Comparison of ENCODE assay signal across 9 cellular contexts in genomic region chr1:26035959-26036755, GRCh38. TPM values are rescaled to one million over a fixed set of nuclear protein-coding genes. Genes with fewer than 3 reads are reported as not detected.
DNase-seq lines count a peak whose midpoint lies in the region; ATAC-seq, FAIRE-seq and TF ChIP-seq lines count a peak whose summit lies in the region.
"Had no signal": no experiment of that assay in that cellular context is flagged by ENCODE, and none has a peak within 500 bp of the region (broad histone marks: within the 10 kb centered on the region; RNA-seq: fewer than 3 reads in every experiment).

No MANE protein-coding gene starts in this region.

- H3K79me2 ChIP-seq in endothelial cell of umbilical vein (ENCODE audit: control insufficient read depth, insufficient read depth, low read length) = no peaks in the 10 kb centered on the region

- no peaks in the 10 kb centered on the region for H3K9me1 ChIP-seq in endothelial cell of umbilical vein (replicated peaks; ENCODE audit: control insufficient read depth, extremely low read depth, insufficient read depth, low read length)

- dilution Hi-C loops in endothelial cell of umbilical vein (cut with MboI; ENCODE audit: extremely low pct_ligation_motif_present, low sequenced_read_pairs) = no loop called here

- H4K20me1 ChIP-seq in endothelial cell of umbilical vein (replicated peaks; ENCODE audit: control insufficient read depth, extremely low read depth, insufficient read depth, low read length) = no peaks in the 10 kb centered on the region

- no peak for TF ChIP-seq POLR2A in endothelial cell of umbilical vein (IDR thresholded peaks at IDR 0.05; ENCODE audit: low read depth, low read length)

- H3K27ac ChIP-seq in endothelial cell of umbilical vein (ENCODE audit: insufficient read depth, low read depth, low read length) = no peak overlapping the region

- CTCF ChIA-PET in endothelial cell of umbilical vein (lab: Charles Lee) = interaction anchor here (0.5 to 4.3 kb wide), 37 partner anchors 8 to 752 kb away, joined by 3 to 151 read pairs (median 6); partner anchors contain the start of genes C1orf232, CEP85, EXTL1 and PAFAH2

- H3K4me3 ChIP-seq in BE2C (ENCODE audit: low read depth, low read length) (peak overlapping the region; percentile 80), endothelial cell of umbilical vein (replicated peaks in 1 of 3; ENCODE audit: insufficient read depth in 1 of 3, low read depth in 1 of 3, low read length in 3 of 3) (peak overlapping the region; percentile 65 to 85 (median 81))

- H3K36me3 ChIP-seq in BE2C = no peaks in the 10 kb centered on the region
- H3K36me3 ChIP-seq in endothelial cell of umbilical vein (ENCODE audit: control insufficient read depth in 2 of 2, extremely low read depth in 1 of 2, insufficient read depth in 2 of 2, low read length in 2 of 2) = no peaks in the 10 kb centered on the region

- FAIRE-seq in endothelial cell of umbilical vein (lab: Jason Lieb, UNC) = peak; percentile 94
- FAIRE-seq: endometrium had no signal

- TF ChIP-seq CTCF in BE2C (IDR thresholded peaks at IDR 0.05; ENCODE audit: low read depth, low read length) (peak; percentile 75), endothelial cell of umbilical vein (IDR thresholded peaks at IDR 0.05; ENCODE audit: extremely low read depth in 1 of 2, insufficient read depth in 1 of 2, low read depth in 1 of 2, low read length in 2 of 2) (peak; percentile 98 to 99)

- peak overlapping the region; percentile 90 for H3K4me2 ChIP-seq in endothelial cell of umbilical vein (ENCODE audit: insufficient read depth, low read length)

- H2AFZ ChIP-seq in endothelial cell of umbilical vein (ENCODE audit: low read depth, low read length) = peak overlapping the region; percentile 99

- peak overlapping the region; percentile 66 for H3K9ac ChIP-seq in endothelial cell of umbilical vein (replicated peaks; ENCODE audit: extremely low read depth, insufficient read depth, low read length)

- H3K9me3 ChIP-seq in BE2C = no peaks in the 10 kb centered on the region
- H3K9me3 ChIP-seq in endothelial cell of umbilical vein (replicated peaks; ENCODE audit: control insufficient read depth, insufficient read depth, low read length) = no peaks in the 10 kb centered on the region

- BruUV-seq in endothelial cell of umbilical vein (replicated peaks; lab: Mats Ljungman, UMichigan) = no TSS peak

- peak; percentile 72 for ATAC-seq in GM18909 (IDR thresholded peaks at IDR 0.05; ENCODE audit: poor library complexity, unreplicated experiment)
- ATAC-seq in HG03175 (IDR thresholded peaks at IDR 0.05; ENCODE audit: unreplicated experiment) = peak; percentile 60

- H3K27me3 ChIP-seq in BE2C = no peaks in the 10 kb centered on the region
- H3K27me3 ChIP-seq in endothelial cell of umbilical vein (ENCODE audit: control insufficient read depth in 2 of 2, insufficient read depth in 2 of 2, low read length in 2 of 2) = peaks cover 0 to 3% of the 10 kb centered on the region in 2 experiments

- no peaks in the 10 kb centered on the region for H3K4me1 ChIP-seq in BE2C
- H3K4me1 ChIP-seq in endothelial cell of umbilical vein (ENCODE audit: control insufficient read depth, extremely low read depth, insufficient read depth, low read length) = peaks cover 15% of the 10 kb centered on the region

- DNase-seq in BE2C = peak; percentile 77
- DNase-seq in NCI-H774 (lab: John Stamatoyannopoulos, UW) = peak; percentile 3
- peak; percentile 97 for DNase-seq in activated CD8-positive, alpha-beta memory T cell treated with anti-CD3 and anti-CD28 coated beads, Interleukin-2, amount 50 U/mL, for 48 hours
- peak; percentile 74 for DNase-seq in endothelial cell of umbilical vein (ENCODE audit: low read depth, low spot score)
- DNase-seq in midbrain (lab: John Stamatoyannopoulos, UW) = peak; percentile 83
- DNase-seq in stimulated activated CD8-positive, alpha-beta memory T cell treated with anti-CD3 and anti-CD28 coated beads, Interleukin-15, amount 100 ng/mL, for 4 hours (ENCODE audit: low read depth in 2 of 2) = peak; percentile 34 to 41

- POLR2A ChIA-PET in endothelial cell of umbilical vein (lab: Charles Lee) = interaction anchor here (0.8 to 1.2 kb wide), 2 partner anchors 66 to 109 kb away, joined by 3 to 4 read pairs; no protein-coding TSS in a partner anchor

- intact Hi-C loops in endothelial cell of umbilical vein (cut with micrococcal nuclease) = loop anchor here (1.0 to 5.0 kb wide), 8 partner anchors 69 to 381 kb away; partner anchors contain the start of gene CEP85

TF ChIP-seq in endothelial cell of umbilical vein, 7 proteins besides CTCF, POLR2A, EP300 and RAD21:
- TF ChIP-seq JUN (IDR thresholded peaks at IDR 0.05; ENCODE audit: borderline replicate concordance, insufficient read depth, insufficient read length, low read depth) (no peak), EZH2 (IDR thresholded peaks at IDR 0.05; ENCODE audit: borderline replicate concordance, low read depth, low read length, severe bottlenecking) (no peak), GATA2 (IDR thresholded peaks at IDR 0.05; ENCODE audit: insufficient read depth, insufficient read length, low read depth, low read length) (no peak), POLR2AphosphoS5 (IDR thresholded peaks at IDR 0.05; ENCODE audit: insufficient read depth, low read depth, low read length) (no peak), FOS (IDR thresholded peaks at IDR 0.05; ENCODE audit: borderline replicate concordance, insufficient read depth, low read length) (no peak)

RNA-seq across cellular contexts. Expression of gene SLC30A2, which starts 9.8 kb away (rescaled TPM):
- polyA plus RNA-seq in BE2C (2012; ENCODE audit: insufficient read depth, insufficient read length, low read depth) = 0.28 TPM
- not detected in 2 replicates for total RNA-seq in endothelial cell of umbilical vein
- not detected in 2 replicates for polyA plus RNA-seq in endothelial cell of umbilical vein
- not detected in 2 replicates for polyA plus RNA-seq in endothelial cell of umbilical vein (2011; cell fraction: cytosol; rRNA removed)
- not detected in 2 replicates for polyA plus RNA-seq in endothelial cell of umbilical vein (2011; cell fraction: nucleus; rRNA removed)
- not detected in 2 replicates for polyA plus RNA-seq in endothelial cell of umbilical vein (2012)
- not detected in 2 replicates for polyA minus RNA-seq in endothelial cell of umbilical vein
- polyA minus RNA-seq in endothelial cell of umbilical vein (2011; cell fraction: cytosol; rRNA and poly(A)+ RNA removed) = not detected
- not detected in 2 replicates for polyA minus RNA-seq in endothelial cell of umbilical vein (2011; cell fraction: nucleus; rRNA and poly(A)+ RNA removed)

RNA-seq across cellular contexts. Expression of gene EXTL1, which starts 14.6 kb away (rescaled TPM):
- not detected for polyA plus RNA-seq in BE2C (2012; ENCODE audit: insufficient read depth, insufficient read length, low read depth)
- not detected in 2 replicates for total RNA-seq in endothelial cell of umbilical vein
- not detected in 2 replicates for polyA plus RNA-seq in endothelial cell of umbilical vein
- 0.01 TPM in 1 of 2 replicates, not detected in the other for polyA plus RNA-seq in endothelial cell of umbilical vein (2011; cell fraction: cytosol; rRNA removed)
- 0.05 and 0.08 TPM in 2 replicates for polyA plus RNA-seq in endothelial cell of umbilical vein (2011; cell fraction: nucleus; rRNA removed)
- 0.07 and 0.63 TPM in 2 replicates for polyA plus RNA-seq in endothelial cell of umbilical vein (2012)
- polyA minus RNA-seq in endothelial cell of umbilical vein = not detected in 2 replicates
- polyA minus RNA-seq in endothelial cell of umbilical vein (2011; cell fraction: cytosol; rRNA and poly(A)+ RNA removed) = not detected
- polyA minus RNA-seq in endothelial cell of umbilical vein (2011; cell fraction: nucleus; rRNA and poly(A)+ RNA removed) = 0.10 TPM in 1 of 2 replicates, not detected in the other

RNA-seq across cellular contexts. Expression of gene TRIM63, which starts 31.3 kb away (rescaled TPM):
- not detected for polyA plus RNA-seq in BE2C (2012; ENCODE audit: insufficient read depth, insufficient read length, low read depth)
- not detected in 2 replicates for total RNA-seq in endothelial cell of umbilical vein
- polyA plus RNA-seq in endothelial cell of umbilical vein = not detected in 2 replicates
- not detected in 2 replicates for polyA plus RNA-seq in endothelial cell of umbilical vein (2011; cell fraction: cytosol; rRNA removed)
- not detected in 2 replicates for polyA plus RNA-seq in endothelial cell of umbilical vein (2011; cell fraction: nucleus; rRNA removed)
- not detected in 2 replicates for polyA plus RNA-seq in endothelial cell of umbilical vein (2012)
- not detected in 2 replicates for polyA minus RNA-seq in endothelial cell of umbilical vein
- polyA minus RNA-seq in endothelial cell of umbilical vein (2011; cell fraction: cytosol; rRNA and poly(A)+ RNA removed) = not detected
- polyA minus RNA-seq in endothelial cell of umbilical vein (2011; cell fraction: nucleus; rRNA and poly(A)+ RNA removed) = not detected in 2 replicates

RNA-seq across cellular contexts. Expression of gene PAFAH2, which starts 38.3 kb away (rescaled TPM):
- 6.9 TPM for polyA plus RNA-seq in BE2C (2012; ENCODE audit: insufficient read depth, insufficient read length, low read depth)
- total RNA-seq in endothelial cell of umbilical vein = 5.0 and 6.9 TPM in 2 replicates
- 5.0 and 6.0 TPM in 2 replicates for polyA plus RNA-seq in endothelial cell of umbilical vein
- polyA plus RNA-seq in endothelial cell of umbilical vein (2011; cell fraction: cytosol; rRNA removed) = 5.8 and 6.1 TPM in 2 replicates
- 5.5 and 5.6 TPM in 2 replicates for polyA plus RNA-seq in endothelial cell of umbilical vein (2011; cell fraction: nucleus; rRNA removed)
- polyA plus RNA-seq in endothelial cell of umbilical vein (2012) = 4.0 and 4.4 TPM in 2 replicates
- 8.6 and 9.8 TPM in 2 replicates for polyA minus RNA-seq in endothelial cell of umbilical vein
- polyA minus RNA-seq in endothelial cell of umbilical vein (2011; cell fraction: cytosol; rRNA and poly(A)+ RNA removed) = 6.3 TPM
- polyA minus RNA-seq in endothelial cell of umbilical vein (2011; cell fraction: nucleus; rRNA and poly(A)+ RNA removed) = 2.3 and 2.4 TPM in 2 replicates

Comparison
In these comparisons a context has a peak if more than half of its experiments do, and no peak if none do; other contexts are left out.
1. DNase-seq: peak in every context shown above with its lines; median percentile 97 in activated CD8-positive, alpha-beta memory T cell treated with anti-CD3 and anti-CD28 coated beads, Interleukin-2, amount 50 U/mL, for 48 hours; 83 in midbrain; 77 in BE2C; 74 in endothelial cell of umbilical vein; 38 in stimulated activated CD8-positive, alpha-beta memory T cell treated with anti-CD3 and anti-CD28 coated beads, Interleukin-15, amount 100 ng/mL, for 4 hours; 3 in NCI-H774.